Comparison of ENCODE assay signal across 25 cellular contexts in genomic region chr12:78101181-78101876, GRCh38.
A peak's percentile ranks its signal among the peaks of the same experiment; 100 is the strongest.
DNase-seq lines count a peak whose midpoint lies in the region; ATAC-seq and TF ChIP-seq lines count a peak whose summit lies in the region.
"Had no signal": no experiment of that assay in that cellular context is flagged by ENCODE, and none has a peak within 500 bp of the region (broad histone marks: within the 10 kb centered on the region; RNA-seq: fewer than 3 reads in every experiment).

No MANE protein-coding gene starts in this region.

- H3K4me2 ChIP-seq in PC-3 (ENCODE audit: low read length): peak overlapping the region; percentile 59
- no peak overlapping the region for H3K4me2 ChIP-seq in SK-N-SH

- H4K20me1 ChIP-seq in PC-3 (ENCODE audit: low read length) (no peaks in the 10 kb centered on the region), SK-N-SH (ENCODE audit: insufficient read depth) (no peaks in the 10 kb centered on the region)

- peaks cover 29% of the 10 kb centered on the region for H3K4me1 Mint-ChIP-seq in mesothelial cell of epicardium
- H3K4me1 Mint-ChIP-seq: activated B cell treated with CpG ODN at 0.5 μM for 24 hours; stimulated activated naive CD8-positive, alpha-beta T cell treated with anti-CD3 and anti-CD28 coated beads, Interleukin-15, amount 100 ng/mL, for 72 hours had no signal

- no TSS peak for BruUV-seq in PC-3 (replicated peaks; lab: Mats Ljungman, UMichigan)

- no peaks in the 10 kb centered on the region for H3K9me3 ChIP-seq in PC-3 (ENCODE audit: low read length)
- peaks cover 4% of the 10 kb centered on the region; the same call in 1 of the 2 replicates for H3K9me3 ChIP-seq in SK-N-SH
- H3K9me3 ChIP-seq: body of pancreas, right atrium auricular region, tibial nerve had no signal

- H3K36me3 Mint-ChIP-seq in mesothelial cell of epicardium: peaks cover 3% of the 10 kb centered on the region

- DNase-seq in DMS79 treated with DMSO at 0.1 percent for 48 hours (lab: John Stamatoyannopoulos, UW) (peak; percentile 96), NCI-H187 (lab: John Stamatoyannopoulos, UW) (peak; percentile 61 to 63), PC-3 (peak; percentile 67), mesothelial cell of epicardium (ENCODE audit: low spot score in 2 of 2, unreplicated experiment in 2 of 2) (no peak), SK-N-SH (no peak)
- DNase-seq in activated CD4-positive, alpha-beta T cell treated with anti-CD3 and anti-CD28 coated beads, Interleukin-2, amount 50 U/mL, for 4 hours: no peak
- no peak for DNase-seq in stimulated activated naive CD4-positive, alpha-beta T cell treated with Interleukin-2 at 50 U/mL for 16 hours (lab: John Stamatoyannopoulos, UW)
- DNase-seq in stimulated activated CD4-positive, alpha-beta T cell treated with anti-CD3 and anti-CD28 coated beads, Interleukin-1b, Interleukin-23, amount 100 ng/mL, for 48 hours: no peak
- DNase-seq: activated B cell treated with CpG ODN at 0.5 μM for 24 hours; activated CD4-positive, alpha-beta T cell treated with anti-CD3 and anti-CD28 coated beads, Interleukin-2, amount 50 U/mL, for 48 hours; activated CD8-positive, alpha-beta memory T cell treated with anti-CD3 and anti-CD28 coated beads, Interleukin-2, amount 50 U/mL, for 48 hours; activated effector memory CD4-positive, alpha-beta T cell treated with Interleukin-2 at 50 U/mL for 16 hours; body of pancreas; CD4-positive, alpha-beta T cell; DND-41; effector memory CD4-positive, alpha-beta T cell; mammary epithelial cell; spleen; stimulated activated CD4-positive, alpha-beta T cell treated with anti-CD3 and anti-CD28 coated beads, Interleukin-4, amount 100 ng/mL, for 4 hours; stimulated activated naive CD8-positive, alpha-beta T cell treated with anti-CD3 and anti-CD28 coated beads, Interleukin-15, amount 100 ng/mL, for 72 hours had no signal

- no peak for TF ChIP-seq CTCF in PC-3 (conservative IDR thresholded peaks at IDR 0.05; ENCODE audit: low read depth, low read length)
- no peak for TF ChIP-seq CTCF in mesothelial cell of epicardium (IDR thresholded peaks at IDR 0.05; ENCODE audit: unreplicated experiment)
- no peak for TF ChIP-seq CTCF in SK-N-SH (IDR thresholded peaks at IDR 0.05)

- 93% methylated on average over 3 of the region's 3 CpGs for WGBS in SK-N-SH (ENCODE audit: low lambda C conversion rate)

- H3K27ac ChIP-seq in PC-3 (ENCODE audit: low read length) (no peak overlapping the region), SK-N-SH (ENCODE audit: low read depth in 2 of 2, low read length in 1 of 2) (no peak overlapping the region; a peak in 1 of 4 replicates)
- H3K27ac ChIP-seq: body of pancreas, right atrium auricular region, RWPE1, spleen, tibial nerve had no signal

- no peaks in the 10 kb centered on the region for H3F3A ChIP-seq in PC-3 (ENCODE audit: low read length, unreplicated experiment)
- peaks cover 9% of the 10 kb centered on the region for H3F3A ChIP-seq in SK-N-SH (replicated peaks; ENCODE audit: insufficient read depth)

- no peak for TF ChIP-seq EP300 in SK-N-SH (IDR thresholded peaks at IDR 0.05; ENCODE audit: borderline replicate concordance in 1 of 2, low read depth in 1 of 2, low read length in 1 of 2)

- POLR2A ChIA-PET in PC-3 (lab: Charles Lee; ENCODE audit: unreplicated experiment) (no interaction called here), SK-N-SH (lab: Yijun Ruan, JAX) (no interaction called here)

- no peaks in the 10 kb centered on the region for H3K27me3 ChIP-seq in PC-3 (ENCODE audit: low read length)
- H3K27me3 ChIP-seq in SK-N-SH (ENCODE audit: insufficient read depth): no peaks in the 10 kb centered on the region
- H3K27me3 ChIP-seq: body of pancreas, right atrium auricular region, spleen, tibial nerve had no signal

- H3K27me3 Mint-ChIP-seq in mesothelial cell of epicardium (ENCODE audit: low read depth): no peaks in the 10 kb centered on the region
- H3K27me3 Mint-ChIP-seq: activated B cell treated with CpG ODN at 0.5 μM for 24 hours; CD4-positive, alpha-beta T cell; stimulated activated naive CD8-positive, alpha-beta T cell treated with anti-CD3 and anti-CD28 coated beads, Interleukin-15, amount 100 ng/mL, for 72 hours had no signal

- no peak overlapping the region for H3K4me3 Mint-ChIP-seq in mesothelial cell of epicardium
- H3K4me3 Mint-ChIP-seq: activated B cell treated with CpG ODN at 0.5 μM for 24 hours; CD4-positive, alpha-beta T cell; H9; stimulated activated naive CD8-positive, alpha-beta T cell treated with anti-CD3 and anti-CD28 coated beads, Interleukin-15, amount 100 ng/mL, for 72 hours had no signal

- H3K9ac ChIP-seq in PC-3 (ENCODE audit: low read length): no peak overlapping the region
- no peak overlapping the region for H3K9ac ChIP-seq in SK-N-SH

- H3K79me2 ChIP-seq in PC-3 (ENCODE audit: low read length): no peaks in the 10 kb centered on the region
- no peaks in the 10 kb centered on the region for H3K79me2 ChIP-seq in SK-N-SH (ENCODE audit: insufficient read depth)

- TF ChIP-seq RAD21 in SK-N-SH (IDR thresholded peaks at IDR 0.05; ENCODE audit: low read length): no peak

- intact Hi-C loops in PC-3 (cut with micrococcal nuclease): no loop called here

- peaks cover 6% of the 10 kb centered on the region for H3K9me3 Mint-ChIP-seq in mesothelial cell of epicardium
- H3K9me3 Mint-ChIP-seq: activated B cell treated with CpG ODN at 0.5 μM for 24 hours had no signal

- H3K4me3 ChIP-seq in PC-3 (ENCODE audit: low read length) (no peak overlapping the region; the same call in 1 of the 2 replicates), SK-N-SH (ENCODE audit: low read depth in 2 of 2, low read length in 1 of 2) (no peak overlapping the region)
- H3K4me3 ChIP-seq: body of pancreas, GM12878, right atrium auricular region, spleen, tibial nerve had no signal

- H3K4me1 ChIP-seq in PC-3 (ENCODE audit: insufficient read depth, low read length) (peaks cover 14% of the 10 kb centered on the region), SK-N-SH (ENCODE audit: control insufficient read depth in 1 of 2, insufficient read depth in 2 of 2, low read depth in 1 of 2, low read length in 1 of 2) (peaks cover 0 to 11% of the 10 kb centered on the region in 2 experiments; a peak in 2 of 4 replicates)
- H3K4me1 ChIP-seq: body of pancreas, right atrium auricular region had no signal

- no peak; the same call in 1 of the 2 replicates for ATAC-seq in PC-3
- ATAC-seq: body of pancreas; stimulated activated naive CD8-positive, alpha-beta T cell treated with anti-CD3 and anti-CD28 coated beads, Interleukin-15, amount 100 ng/mL, for 72 hours had no signal

- CTCF ChIA-PET in PC-3 (lab: Charles Lee) (no interaction called here), SK-N-SH (lab: Yijun Ruan, JAX) (interaction anchor here (1.6 to 2.5 kb wide), 2 partner anchors 16 to 98 kb away, joined by 5 to 10 read pairs; no protein-coding TSS in a partner anchor)

- H3K9me2 ChIP-seq in PC-3 (replicated peaks; ENCODE audit: low read length) (no peaks in the 10 kb centered on the region), SK-N-SH (0 out of 2 replicates have a peak, but pooled peaks cover 3% of the 10 kb centered on the region)

- H3K36me3 ChIP-seq in PC-3 (ENCODE audit: low read depth, low read length) (no peaks in the 10 kb centered on the region), SK-N-SH (replicated peaks in 1 of 2; ENCODE audit: control insufficient read depth in 1 of 2, insufficient read depth in 2 of 2, low read length in 1 of 2) (peaks cover 0 to 12% of the 10 kb centered on the region in 2 experiments)
- H3K36me3 ChIP-seq: right atrium auricular region, spleen, tibial nerve had no signal

- no peak overlapping the region for H2AFZ ChIP-seq in PC-3 (ENCODE audit: low read length)
- no peak overlapping the region for H2AFZ ChIP-seq in SK-N-SH (ENCODE audit: low read depth)

- H3K27ac Mint-ChIP-seq in mesothelial cell of epicardium: peak overlapping the region; percentile 62
- H3K27ac Mint-ChIP-seq: activated B cell treated with CpG ODN at 0.5 μM for 24 hours; CD4-positive, alpha-beta T cell; H9; stimulated activated naive CD8-positive, alpha-beta T cell treated with anti-CD3 and anti-CD28 coated beads, Interleukin-15, amount 100 ng/mL, for 72 hours had no signal

TF ChIP-seq in SK-N-SH, 30 proteins besides CTCF, POLR2A, EP300 and RAD21:
- TF ChIP-seq POLR2AphosphoS5 (IDR thresholded peaks at IDR 0.05; ENCODE audit: low read depth, low read length): no peak
- TF ChIP-seq TEAD4 (IDR thresholded peaks at IDR 0.05; ENCODE audit: borderline replicate concordance, insufficient read depth): no peak
- no peak for TF ChIP-seq TAF1 (IDR thresholded peaks at IDR 0.05; ENCODE audit: borderline replicate concordance, low read depth, low read length)
- no peak for TF ChIP-seq EZH2phosphoT487 (IDR thresholded peaks at IDR 0.05; ENCODE audit: borderline replicate concordance, low read depth)
- TF ChIP-seq YY1 (IDR thresholded peaks at IDR 0.05; ENCODE audit: low read depth): no peak
- no peak for TF ChIP-seq RCOR1 (IDR thresholded peaks at IDR 0.05; ENCODE audit: low read length)
TF ChIP-seq in SK-N-SH: peak in this region for 0.

Comparison
In these comparisons a context has a peak if more than half of its experiments do, and no peak if none do; other contexts are left out.
1. DNase-seq: peak in DMS79 treated with DMSO at 0.1 percent for 48 hours (single experiment), NCI-H187 (2 of 2) and PC-3 (single experiment); none in mesothelial cell of epicardium (0 of 2), SK-N-SH (single experiment), activated CD4-positive, alpha-beta T cell treated with anti-CD3 and anti-CD28 coated beads, Interleukin-2, amount 50 U/mL, for 4 hours (0 of 2), stimulated activated naive CD4-positive, alpha-beta T cell treated with Interleukin-2 at 50 U/mL for 16 hours (single experiment) and stimulated activated CD4-positive, alpha-beta T cell treated with anti-CD3 and anti-CD28 coated beads, Interleukin-1b, Interleukin-23, amount 100 ng/mL, for 48 hours (single experiment).